ENCODE assay signal across 8 cellular contexts in the genomic region with DNA sequence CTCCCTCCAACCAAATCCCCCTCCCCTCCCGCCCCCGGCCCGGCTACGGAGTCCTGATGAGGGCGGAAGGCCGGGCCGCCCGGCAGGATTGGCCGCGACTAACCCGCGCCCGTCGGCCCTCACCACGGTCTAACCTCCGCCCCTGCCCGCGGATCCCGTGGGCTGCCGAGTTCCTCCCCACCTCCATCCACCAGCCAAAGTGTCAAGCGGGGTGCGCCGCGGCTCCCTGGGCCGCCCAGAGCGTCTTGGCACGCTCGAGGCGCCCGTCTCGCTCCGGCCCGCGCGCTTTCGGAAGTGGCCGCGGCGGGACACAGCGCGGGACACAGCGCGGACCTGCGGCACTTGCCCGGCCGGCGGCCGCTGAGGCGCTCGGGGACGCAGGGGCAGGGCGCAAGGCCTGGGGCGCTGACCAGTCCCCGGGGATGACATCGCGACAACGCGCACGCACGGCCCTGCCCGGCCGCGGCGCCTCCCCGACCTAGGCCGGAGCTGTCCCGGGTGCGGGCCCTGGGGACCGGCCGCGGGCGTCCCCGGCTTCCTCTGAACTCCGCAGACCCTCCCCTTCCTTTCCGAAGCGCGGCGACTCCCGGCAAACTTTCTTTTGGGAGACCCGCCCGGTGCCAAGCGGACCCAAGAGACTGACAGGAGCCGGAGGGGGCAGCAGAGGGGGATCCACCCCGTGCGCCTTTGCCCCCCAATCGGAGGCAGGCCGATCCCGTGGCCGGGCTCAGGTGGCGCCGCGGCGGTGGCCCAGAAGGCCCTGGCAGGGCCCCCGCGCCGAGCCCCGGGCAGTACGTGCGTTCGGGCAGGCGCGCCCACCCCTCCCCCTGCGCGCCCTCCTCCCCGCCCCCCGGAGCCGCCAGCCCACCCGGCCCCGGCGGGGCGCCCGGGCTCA.
A peak's percentile ranks its signal among the peaks of the same experiment; 100 is the strongest.
DNase-seq lines count a peak whose midpoint lies in the region; ATAC-seq and TF ChIP-seq lines count a peak whose summit lies in the region.

No MANE protein-coding gene starts in this region.

- 1% methylated on average over 112 of the region's 112 CpGs for WGBS in sigmoid colon, 2 donors

- no peak for TF ChIP-seq EP300 in sigmoid colon (IDR thresholded peaks at IDR 0.05)

- H3K36me3 ChIP-seq in SJCRH30, result no peaks in the 10 kb centered on the region
- no peaks in the 10 kb centered on the region for H3K36me3 ChIP-seq in sigmoid colon

- peaks cover 8% of the 10 kb centered on the region; the same call in 1 of the 2 replicates for H3K4me1 ChIP-seq in SJCRH30
- H3K4me1 ChIP-seq in sigmoid colon, result peaks cover 0 to 23% (median 14%) of the 10 kb centered on the region in 4 donors

- intact Hi-C loops in sigmoid colon (cut with DNase I), result loop anchor here (2.0 to 5.0 kb wide), 3 partner anchors 91 to 446 kb away; no protein-coding TSS in a partner anchor

- H3K9me3 ChIP-seq in SJCRH30 (replicated peaks), result no peaks in the 10 kb centered on the region
- H3K9me3 ChIP-seq in iPS-18c (ENCODE audit: control insufficient read depth, insufficient read depth, low read length), result no peaks in the 10 kb centered on the region
- no peaks in the 10 kb centered on the region for H3K9me3 ChIP-seq in sigmoid colon

- no peak for TF ChIP-seq CTCF in astrocyte of the spinal cord (IDR thresholded peaks at IDR 0.05; ENCODE audit: low read depth, low read length)
- no peak for TF ChIP-seq CTCF in sigmoid colon (IDR thresholded peaks at IDR 0.05)

- in situ Hi-C loops in astrocyte of the spinal cord (cut with HindIII; ENCODE audit: low sequenced_read_pairs), result no loop called here

- TF ChIP-seq POLR2A in sigmoid colon (IDR thresholded peaks at IDR 0.05), result no peak

- H3K4me3 ChIP-seq in SJCRH30 (peak overlapping the region; percentile 95), astrocyte of the spinal cord (ENCODE audit: low read depth, low read length) (peak overlapping the region; percentile 49), iPS-18c (ENCODE audit: insufficient read depth, low read depth, low read length) (peak overlapping the region; percentile 78), sigmoid colon (peak overlapping the region; percentile 73 to 93 (median 81))

- ATAC-seq in HG02938 (IDR thresholded peaks at IDR 0.05; ENCODE audit: unreplicated experiment), result peak; percentile 23

- DNase-seq in stimulated activated CD4-positive, alpha-beta T cell treated with anti-CD3 and anti-CD28 coated beads, Interleukin-15, amount 100 ng/mL, for 24 hours, result peak; percentile 57
- no peak for DNase-seq in stimulated activated CD4-positive, alpha-beta T cell treated with anti-CD3 and anti-CD28 coated beads, Interleukin-4, amount 100 ng/mL, for 24 hours
- DNase-seq in SJCRH30 (peak; percentile 68), astrocyte of the spinal cord (ENCODE audit: low read depth, low spot score) (no peak), sigmoid colon (peak; percentile 74), NCI-H1417 treated with DMSO at 0.1 percent for 48 hours (lab: John Stamatoyannopoulos, UW) (no peak)

- H3K27me3 ChIP-seq in SJCRH30 (no peaks in the 10 kb centered on the region), sigmoid colon (no peaks in the 10 kb centered on the region)

- H3K27ac ChIP-seq in SJCRH30 (peak overlapping the region; percentile 92), sigmoid colon (peak overlapping the region; percentile 84 to 95 (median 90))

Comparison
In these comparisons a context has a peak if more than half of its experiments do, and no peak if none do; other contexts are left out.
1. DNase-seq: peak in stimulated activated CD4-positive, alpha-beta T cell treated with anti-CD3 and anti-CD28 coated beads, Interleukin-15, amount 100 ng/mL, for 24 hours (single experiment), SJCRH30 (2 of 2) and sigmoid colon (single experiment); none in stimulated activated CD4-positive, alpha-beta T cell treated with anti-CD3 and anti-CD28 coated beads, Interleukin-4, amount 100 ng/mL, for 24 hours (single experiment), astrocyte of the spinal cord (single experiment) and NCI-H1417 treated with DMSO at 0.1 percent for 48 hours (single experiment).
2. Peak in every context shown above with its lines, with median percentiles within 50 percentile points of each other: H3K4me3 ChIP-seq.